Comparison of ENCODE assay signal across 8 cellular contexts in the genomic region with DNA sequence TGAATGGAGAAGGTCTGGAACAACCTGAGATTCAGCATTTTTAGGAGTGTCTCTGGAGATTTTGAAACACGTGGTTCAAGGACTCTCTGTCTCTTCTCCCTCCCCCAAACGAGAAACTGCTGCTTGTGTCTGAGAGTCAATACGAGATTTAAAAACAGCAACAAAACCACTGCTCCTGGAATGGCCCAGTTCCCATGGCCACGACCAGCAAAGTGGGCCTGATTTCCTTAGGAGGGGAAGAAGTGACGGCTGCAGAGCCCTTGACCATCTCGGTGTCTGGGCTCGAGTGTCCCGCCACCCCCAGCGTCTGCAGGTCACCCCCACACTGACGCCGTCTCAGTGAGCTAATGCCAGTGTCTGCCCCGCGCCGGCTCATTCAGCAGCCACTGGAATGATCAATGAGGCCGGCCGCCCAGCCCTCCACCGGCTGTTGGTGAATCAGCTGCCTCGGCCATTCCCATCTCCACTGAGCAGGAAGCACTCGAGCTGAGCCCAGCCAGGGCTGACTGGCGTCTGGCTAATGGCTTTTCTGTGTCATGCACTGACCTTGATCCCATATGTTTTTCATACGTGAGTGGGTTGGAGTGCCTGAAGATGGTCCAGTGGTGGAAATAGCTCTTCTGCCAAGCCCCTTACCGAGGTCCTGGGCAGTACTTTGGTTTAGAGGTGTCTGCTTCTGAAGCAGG.
DNase-seq lines count a peak whose midpoint lies in the region; ATAC-seq and TF ChIP-seq lines count a peak whose summit lies in the region.

No MANE protein-coding gene starts in this region.

- H3K4me3 ChIP-seq in subcutaneous abdominal adipose tissue (ENCODE audit: low read depth in 1 of 5, low read length in 5 of 5), result peak overlapping the region; percentile 23 to 59 (median 46)

- H3K4me1 Mint-ChIP-seq in chondrocyte (ENCODE audit: low read depth), result peaks cover 16% of the 10 kb centered on the region

- H3K9me3 Mint-ChIP-seq in chondrocyte (ENCODE audit: low read depth), result no peaks in the 10 kb centered on the region
- no peaks in the 10 kb centered on the region for H3K9me3 Mint-ChIP-seq in activated naive CD4-positive, alpha-beta T cell treated with anti-CD3 and anti-CD28 coated beads, Interleukin-2, amount 50 U/mL, for 72 hours

- peak; percentile 96 for ATAC-seq in left colon
- no peak for ATAC-seq in activated naive CD4-positive, alpha-beta T cell treated with anti-CD3 and anti-CD28 coated beads, Interleukin-2, amount 50 U/mL, for 72 hours
- no peak for ATAC-seq in HG02840 (IDR thresholded peaks at IDR 0.05; ENCODE audit: low FRiP score, unreplicated experiment)
- no peak for ATAC-seq in GM19395 (IDR thresholded peaks at IDR 0.05; ENCODE audit: unreplicated experiment)

- peak overlapping the region; percentile 89 for H3K27ac Mint-ChIP-seq in chondrocyte (ENCODE audit: unreplicated experiment)
- H3K27ac Mint-ChIP-seq in activated naive CD4-positive, alpha-beta T cell treated with anti-CD3 and anti-CD28 coated beads, Interleukin-2, amount 50 U/mL, for 72 hours, result peak overlapping the region in 1 of 2 donors; percentile 37

- H3K27me3 Mint-ChIP-seq in chondrocyte (ENCODE audit: low read depth), result no peaks in the 10 kb centered on the region

- H3K9ac ChIP-seq in subcutaneous abdominal adipose tissue (ENCODE audit: low read length in 5 of 5), result peak overlapping the region in 3 of 5 donors; percentile 32 to 69 (median 47)

- no peaks in the 10 kb centered on the region for H3K9me3 ChIP-seq in subcutaneous abdominal adipose tissue (ENCODE audit: control insufficient read depth in 5 of 5, low read length in 5 of 5)

- H3K4me3 Mint-ChIP-seq in chondrocyte (ENCODE audit: unreplicated experiment), result peak overlapping the region; percentile 62

- intact Hi-C loops in left colon (cut with DNase I, micrococcal nuclease), result no loop called here

- DNase-seq in DMS 273 (lab: John Stamatoyannopoulos, UW; ENCODE audit: unreplicated experiment) (peak; percentile 85), NCI-H2196 (lab: John Stamatoyannopoulos, UW; ENCODE audit: unreplicated experiment) (peak; percentile 86), chondrocyte (ENCODE audit: low spot score) (peak; percentile 94), left colon (peak; percentile 73 to 79)
- DNase-seq in activated naive CD4-positive, alpha-beta T cell treated with anti-CD3 and anti-CD28 coated beads, Interleukin-2, amount 50 U/mL, for 72 hours (ENCODE audit: low spot score in 2 of 2), result no peak

- TF ChIP-seq CTCF in chondrocyte (IDR thresholded peaks at IDR 0.05), result no peak

- peaks cover 3 to 20% (median 15%) of the 10 kb centered on the region in 5 donors for H3K4me1 ChIP-seq in subcutaneous abdominal adipose tissue (ENCODE audit: control insufficient read depth in 5 of 5, insufficient read depth in 5 of 5, low read length in 5 of 5)

- no peaks in the 10 kb centered on the region for H3K27me3 ChIP-seq in subcutaneous abdominal adipose tissue (ENCODE audit: control insufficient read depth in 5 of 5, insufficient read depth in 4 of 5, low read length in 5 of 5)

- peaks cover 0 to 5% (median 0%) of the 10 kb centered on the region in 5 donors for H3K36me3 ChIP-seq in subcutaneous abdominal adipose tissue (ENCODE audit: control insufficient read depth in 5 of 5, insufficient read depth in 5 of 5, low read length in 5 of 5)

- H3K36me3 Mint-ChIP-seq in chondrocyte (ENCODE audit: low read depth), result no peaks in the 10 kb centered on the region
- no peaks in the 10 kb centered on the region for H3K36me3 Mint-ChIP-seq in activated naive CD4-positive, alpha-beta T cell treated with anti-CD3 and anti-CD28 coated beads, Interleukin-2, amount 50 U/mL, for 72 hours

- H3K27ac ChIP-seq in subcutaneous abdominal adipose tissue (ENCODE audit: low read depth, low read length), result peak overlapping the region; percentile 63

Comparison
In these comparisons a context has a peak if more than half of its experiments do, and no peak if none do; other contexts are left out.
1. DNase-seq: peak in DMS 273 (single experiment), NCI-H2196 (single experiment), chondrocyte (single experiment) and left colon (2 of 2); none in activated naive CD4-positive, alpha-beta T cell treated with anti-CD3 and anti-CD28 coated beads, Interleukin-2, amount 50 U/mL, for 72 hours (0 of 2).